In the genomic region with DNA sequence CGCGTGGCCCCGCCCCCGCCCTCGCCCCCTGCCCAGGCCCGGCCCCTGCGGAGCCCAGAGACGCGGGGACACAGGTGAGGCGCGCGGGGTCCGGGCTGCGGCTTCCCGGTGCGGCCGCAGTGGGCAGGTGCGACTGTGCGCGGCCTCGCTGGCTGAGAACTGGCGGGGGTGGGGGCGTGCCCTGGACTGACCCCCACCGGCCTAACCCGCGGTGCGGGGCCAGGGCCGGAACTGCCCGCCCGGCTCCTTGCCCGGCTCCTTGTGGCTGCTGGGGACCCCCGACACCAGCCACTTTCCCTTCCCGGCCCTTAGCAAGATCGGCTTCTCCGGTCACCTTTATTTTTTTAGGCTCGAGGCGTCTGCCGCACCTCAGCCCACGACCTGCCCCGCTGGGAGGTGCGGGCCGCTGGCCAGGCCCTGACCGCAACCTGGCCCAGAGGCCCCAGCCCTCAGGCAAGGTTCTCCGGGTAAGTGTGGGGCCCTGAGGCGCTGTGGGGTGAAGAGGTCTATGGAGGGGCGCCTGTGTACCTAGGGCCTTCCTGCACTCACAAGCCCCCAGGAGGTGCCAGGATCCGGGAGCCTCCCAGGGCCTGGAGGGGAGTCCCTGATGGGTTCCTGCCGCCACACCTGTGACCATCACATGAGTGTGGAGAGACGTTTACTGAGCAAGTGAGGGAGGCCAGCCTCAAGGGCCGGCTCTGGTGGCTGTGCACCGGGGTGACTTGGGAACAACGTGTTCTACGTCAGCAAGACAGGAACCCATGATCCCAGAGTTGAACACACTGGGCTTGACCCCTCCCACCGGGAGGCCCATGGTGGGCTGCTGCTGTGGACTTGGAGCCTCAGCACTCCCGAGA, we compare ENCODE assay signal across 8 cellular contexts. TPM values are rescaled to one million over a fixed set of nuclear protein-coding genes. Genes with fewer than 3 reads are reported as not detected.
DNase-seq lines count a peak whose midpoint lies in the region; TF ChIP-seq lines count a peak whose summit lies in the region.

A gene with protein sequence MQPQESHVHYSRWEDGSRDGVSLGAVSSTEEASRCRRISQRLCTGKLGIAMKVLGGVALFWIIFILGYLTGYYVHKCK (plus strand): TSS at position 35 of the 857 bp plus-strand sequence. CDS start 2,625 bp downstream, outside the sequence.

- H3K9me3 Mint-ChIP-seq in activated CD4-positive, alpha-beta T cell treated with anti-CD3 and anti-CD28 coated beads, Interleukin-2, amount 10 ng/mL, durations not matched to agents 7 days and 5 days, result no peaks in the 10 kb centered on the region

- H3K27ac Mint-ChIP-seq in activated CD4-positive, alpha-beta T cell treated with anti-CD3 and anti-CD28 coated beads, Interleukin-2, amount 10 ng/mL, durations not matched to agents 7 days and 5 days, result no peak within 1 kb of the TSS

- H3K9me3 ChIP-seq in mononuclear cell (ENCODE audit: low read depth, low read length), result no peaks in the 10 kb centered on the region

- POLR2A ChIA-PET in activated CD4-positive, alpha-beta T cell treated with anti-CD3 and anti-CD28 coated beads, Interleukin-2, amount 10 ng/mL, durations not matched to agents 7 days and 5 days (lab: Charles Lee), result no interaction called here

- peak within 1 kb of the TSS; percentile 58 for H3K4me3 Mint-ChIP-seq in activated CD4-positive, alpha-beta T cell treated with anti-CD3 and anti-CD28 coated beads, Interleukin-2, amount 10 ng/mL, durations not matched to agents 7 days and 5 days

- H3K4me1 Mint-ChIP-seq in activated CD4-positive, alpha-beta T cell treated with anti-CD3 and anti-CD28 coated beads, Interleukin-2, amount 10 ng/mL, durations not matched to agents 7 days and 5 days, result peaks cover 8% of the 10 kb centered on the region

- no peak for TF ChIP-seq CTCF in LNCaP clone FGC (IDR thresholded peaks at IDR 0.05; ENCODE audit: control insufficient read depth, extremely low read depth, insufficient read depth)

- H3K4me3 ChIP-seq in LNCaP clone FGC (ENCODE audit: low read depth, low read length), result peak within 1 kb of the TSS; percentile 63
- peak within 1 kb of the TSS; percentile 35 for H3K4me3 ChIP-seq in mononuclear cell (ENCODE audit: low read length)

- H3K27ac ChIP-seq in cingulate gyrus (ENCODE audit: low read depth, low read length), result peak within 1 kb of the TSS; percentile 69

- DNase-seq in activated CD4-positive, alpha-beta T cell treated with anti-CD3 and anti-CD28 coated beads, Interleukin-2, amount 10 ng/mL, durations not matched to agents 7 days and 5 days, result no peak
- no peak for DNase-seq in activated CD4-positive, alpha-beta T cell treated with anti-CD3 and anti-CD28 coated beads, Interleukin-2, amount 50 U/mL, for 1 hour
- DNase-seq in LNCaP clone FGC (ENCODE audit: low read depth) (no peak), COR-L47 (lab: John Stamatoyannopoulos, UW) (no peak), NCI-H2227 (lab: John Stamatoyannopoulos, UW; ENCODE audit: unreplicated experiment) (no peak)
- no peak for DNase-seq in stimulated activated CD4-positive, alpha-beta T cell treated with anti-CD3 and anti-CD28 coated beads, Interleukin-4, amount 100 ng/mL, for 1 hour

- H3K36me3 Mint-ChIP-seq in activated CD4-positive, alpha-beta T cell treated with anti-CD3 and anti-CD28 coated beads, Interleukin-2, amount 10 ng/mL, durations not matched to agents 7 days and 5 days (ENCODE audit: low read depth), result no peaks in the 10 kb centered on the region

- H3K27me3 ChIP-seq in mononuclear cell (ENCODE audit: insufficient read depth, low read length), result no peaks in the 10 kb centered on the region

- CTCF ChIA-PET in activated CD4-positive, alpha-beta T cell treated with anti-CD3 and anti-CD28 coated beads, Interleukin-2, amount 10 ng/mL, durations not matched to agents 7 days and 5 days (lab: Charles Lee), result interaction anchor here (1.0 to 3.4 kb wide), 2 partner anchors 19 to 23 kb away, joined by 3 to 29 read pairs; a partner anchor contains a TSS

- H3K27me3 Mint-ChIP-seq in activated CD4-positive, alpha-beta T cell treated with anti-CD3 and anti-CD28 coated beads, Interleukin-2, amount 10 ng/mL, durations not matched to agents 7 days and 5 days, result no peaks in the 10 kb centered on the region

- peaks cover 19% of the 10 kb centered on the region for H3K4me1 ChIP-seq in mononuclear cell (ENCODE audit: insufficient read depth, low read length)

RNA-seq across cellular contexts. Expression of the gene that starts here (rescaled TPM):
- under 1 TPM in 1 of 2 experiments, not detected in 1; 0.71 TPM for total RNA-seq in activated CD4-positive, alpha-beta T cell treated with anti-CD3 and anti-CD28 coated beads, Interleukin-2, amount 10 ng/mL, durations not matched to agents 7 days and 5 days
- total RNA-seq in mononuclear cell, result 0.73 TPM
